Comparison of ENCODE assay signal across 25 cellular contexts in genomic region chr5:78995521-78995920, GRCh38. TPM values are rescaled to one million over a fixed set of nuclear protein-coding genes. Genes with fewer than 3 reads are reported as not detected.
DNase-seq lines count a peak whose midpoint lies in the region; ATAC-seq, FAIRE-seq and TF ChIP-seq lines count a peak whose summit lies in the region.
"Had no signal": no experiment of that assay in that cellular context is flagged by ENCODE, and none has a peak within 500 bp of the region (broad histone marks: within the 10 kb centered on the region; RNA-seq: fewer than 3 reads in every experiment).

No MANE protein-coding gene starts in this region.

- no peak for ATAC-seq in activated CD4-positive, CD25-positive, alpha-beta regulatory T cell treated with anti-CD3 and anti-CD28 coated beads, Interleukin-2, amount 50 U/mL, for 24 hours
- ATAC-seq: GM12878 had no signal

- TF ChIP-seq CTCF in endothelial cell of umbilical vein (IDR thresholded peaks at IDR 0.05; ENCODE audit: extremely low read depth in 1 of 2, insufficient read depth in 1 of 2, low read depth in 1 of 2, low read length in 2 of 2) = no peak

- POLR2A ChIA-PET in endothelial cell of umbilical vein (lab: Charles Lee) = no interaction called here

- H3K9me3 ChIP-seq in endothelial cell of umbilical vein (replicated peaks; ENCODE audit: control insufficient read depth, insufficient read depth, low read length) (no peaks in the 10 kb centered on the region), neuron (ENCODE audit: low read length) (no peaks in the 10 kb centered on the region)
- H3K9me3 ChIP-seq: BE2C, BLaER1 had no signal

- no peak overlapping the region for H3K4me3 ChIP-seq in endothelial cell of umbilical vein (replicated peaks in 1 of 3; ENCODE audit: insufficient read depth in 1 of 3, low read depth in 1 of 3, low read length in 3 of 3)
- no peak overlapping the region for H3K4me3 ChIP-seq in neuron (ENCODE audit: low read length)
- H3K4me3 ChIP-seq: BLaER1, GM12878 had no signal

- no peaks in the 10 kb centered on the region for H3K9me1 ChIP-seq in endothelial cell of umbilical vein (replicated peaks; ENCODE audit: control insufficient read depth, extremely low read depth, insufficient read depth, low read length)

- FAIRE-seq in endothelial cell of umbilical vein (lab: Jason Lieb, UNC) (no peak), HTR-8/SVneo (lab: Jason Lieb, UNC) (no peak)
- FAIRE-seq: A204.1, GM12878, GM12892, GM18507 had no signal

- DNase-seq in endothelial cell of umbilical vein (ENCODE audit: low read depth, low spot score) = peak; percentile 13
- DNase-seq in HTR-8/SVneo (ENCODE audit: insufficient read length, low spot score) = no peak
- DNase-seq in activated CD4-positive, alpha-beta T cell treated with anti-CD3 and anti-CD28 coated beads for 4 hours = no peak
- DNase-seq: 8988T; ACHN; BE2C; C1 segment of cervical spinal cord; CD4-positive, alpha-beta memory T cell; CD4-positive, CD25-positive, alpha-beta regulatory T cell; CD8-positive, alpha-beta memory T cell; COR-L47; DMS 273 treated with DMSO at 0.1 percent for 48 hours; DMS153; DMS53; DMS79; DND-41; EL; GDM1 had no signal

- intact Hi-C loops in endothelial cell of umbilical vein (cut with micrococcal nuclease) = no loop called here

- H3K36me3 ChIP-seq in endothelial cell of umbilical vein (ENCODE audit: control insufficient read depth in 2 of 2, extremely low read depth in 1 of 2, insufficient read depth in 2 of 2, low read length in 2 of 2) (no peaks in the 10 kb centered on the region), neuron (ENCODE audit: insufficient read depth, low read length) (no peaks in the 10 kb centered on the region)
- H3K36me3 ChIP-seq: BE2C, BLaER1 had no signal

- H3K79me2 ChIP-seq in endothelial cell of umbilical vein (ENCODE audit: control insufficient read depth, insufficient read depth, low read length) = no peaks in the 10 kb centered on the region

- no peak overlapping the region for H3K27ac ChIP-seq in endothelial cell of umbilical vein (ENCODE audit: insufficient read depth, low read depth, low read length)
- H3K27ac ChIP-seq: BLaER1 had no signal

- dilution Hi-C loops in endothelial cell of umbilical vein (cut with MboI; ENCODE audit: extremely low pct_ligation_motif_present, low sequenced_read_pairs) = no loop called here

- TF ChIP-seq POLR2A in endothelial cell of umbilical vein (IDR thresholded peaks at IDR 0.05; ENCODE audit: low read depth, low read length) = no peak

- no peak overlapping the region for H3K4me2 ChIP-seq in endothelial cell of umbilical vein (ENCODE audit: insufficient read depth, low read length)
- H3K4me2 ChIP-seq: BLaER1 had no signal

- H3K9ac ChIP-seq in endothelial cell of umbilical vein (replicated peaks; ENCODE audit: extremely low read depth, insufficient read depth, low read length) = no peak overlapping the region
- H3K9ac ChIP-seq: BLaER1 had no signal

- H2AFZ ChIP-seq in endothelial cell of umbilical vein (ENCODE audit: low read depth, low read length) (no peak overlapping the region), neuron (ENCODE audit: low read depth, low read length) (peak overlapping the region; percentile 5)

- no TSS peak for BruUV-seq in endothelial cell of umbilical vein (replicated peaks; lab: Mats Ljungman, UMichigan)

- CTCF ChIA-PET in endothelial cell of umbilical vein (lab: Charles Lee) = interaction anchor here (0.9 to 1.6 kb wide), 3 partner anchors 25 to 477 kb away, joined by 3 to 6 read pairs (median 3); no protein-coding TSS in a partner anchor

- no peaks in the 10 kb centered on the region for H3K4me1 ChIP-seq in endothelial cell of umbilical vein (ENCODE audit: control insufficient read depth, extremely low read depth, insufficient read depth, low read length)
- peaks cover 12% of the 10 kb centered on the region for H3K4me1 ChIP-seq in neuron (ENCODE audit: insufficient read depth, low read length)
- H3K4me1 ChIP-seq: BE2C, BLaER1 had no signal

- H3K27me3 ChIP-seq in endothelial cell of umbilical vein (ENCODE audit: control insufficient read depth in 2 of 2, insufficient read depth in 2 of 2, low read length in 2 of 2) (peaks cover 4 to 5% of the 10 kb centered on the region in 2 experiments), neuron (ENCODE audit: insufficient read depth, low read length) (peaks cover 3% of the 10 kb centered on the region)
- H3K27me3 ChIP-seq: BE2C, BLaER1 had no signal

- no peaks in the 10 kb centered on the region for H4K20me1 ChIP-seq in endothelial cell of umbilical vein (replicated peaks; ENCODE audit: control insufficient read depth, extremely low read depth, insufficient read depth, low read length)
- H4K20me1 ChIP-seq: BLaER1 had no signal

TF ChIP-seq in endothelial cell of umbilical vein, 7 proteins besides CTCF, POLR2A, EP300 and RAD21:
- TF ChIP-seq JUN (IDR thresholded peaks at IDR 0.05; ENCODE audit: borderline replicate concordance, insufficient read depth, insufficient read length, low read depth) = no peak
- no peak for TF ChIP-seq EZH2 (IDR thresholded peaks at IDR 0.05; ENCODE audit: borderline replicate concordance, low read depth, low read length, severe bottlenecking)
TF ChIP-seq in endothelial cell of umbilical vein: peak in this region for 0.

RNA-seq across cellular contexts. Expression of gene ARSB, which starts 10.4 kb away (rescaled TPM):
- total RNA-seq in endothelial cell of umbilical vein = 24.8 and 25.8 TPM in 2 replicates
- 17.0 and 17.2 TPM in 2 replicates for polyA plus RNA-seq in endothelial cell of umbilical vein
- 16.2 and 17.1 TPM in 2 replicates for polyA plus RNA-seq in endothelial cell of umbilical vein (2011; cell fraction: cytosol; rRNA removed)
- 7.3 and 8.8 TPM in 2 replicates for polyA plus RNA-seq in endothelial cell of umbilical vein (2011; cell fraction: nucleus; rRNA removed)
- 8.9 and 12.7 TPM in 2 replicates for polyA plus RNA-seq in endothelial cell of umbilical vein (2012)
- 28.5 and 29.6 TPM in 2 replicates for polyA minus RNA-seq in endothelial cell of umbilical vein
- polyA minus RNA-seq in endothelial cell of umbilical vein (2011; cell fraction: cytosol; rRNA and poly(A)+ RNA removed) = 7.8 TPM
- polyA minus RNA-seq in endothelial cell of umbilical vein (2011; cell fraction: nucleus; rRNA and poly(A)+ RNA removed) = 16.0 and 19.8 TPM in 2 replicates
